12 cellular contexts compared by ENCODE assay signal in genomic region chr5:2750026-2750757, GRCh38. TPM values are rescaled to one million over a fixed set of nuclear protein-coding genes. Genes with fewer than 3 reads are reported as not detected.
DNase-seq lines count a peak whose midpoint lies in the region; ATAC-seq and TF ChIP-seq lines count a peak whose summit lies in the region.
"Had no signal": no experiment of that assay in that cellular context is flagged by ENCODE, and none has a peak within 500 bp of the region (broad histone marks: within the 10 kb centered on the region; RNA-seq: fewer than 3 reads in every experiment).

No MANE protein-coding gene starts in this region.

- ATAC-seq in activated CD8-positive, alpha-beta memory T cell treated with anti-CD3 and anti-CD28 coated beads, Interleukin-2, amount 10 ng/mL, durations not matched to agents 7 days and 5 days: no peak
- ATAC-seq in activated naive CD8-positive, alpha-beta T cell treated with anti-CD3 and anti-CD28 coated beads, Interleukin-2, amount 10 ng/mL, durations not matched to agents 7 days and 5 days (ENCODE audit: low read depth): no peak
- no peak for ATAC-seq in GM18870 (IDR thresholded peaks at IDR 0.05; ENCODE audit: unreplicated experiment)

- H3K4me1 ChIP-seq in iPS DF 6.9 (ENCODE audit: control insufficient read depth, insufficient read depth, low read length) (peaks cover 6% of the 10 kb centered on the region), stomach (peaks cover 18 to 69% (median 42%) of the 10 kb centered on the region in 4 donors)

- TF ChIP-seq POLR2A in stomach (IDR thresholded peaks at IDR 0.05): no peak

- no peaks in the 10 kb centered on the region for H3K9me3 ChIP-seq in iPS DF 6.9 (ENCODE audit: control insufficient read depth, insufficient read depth, low read length)
- no peaks in the 10 kb centered on the region for H3K9me3 ChIP-seq in stomach

- H3K4me3 ChIP-seq in iPS DF 6.9 (ENCODE audit: low read length) (peak overlapping the region; percentile 99), stomach (peak overlapping the region; percentile 48 to 68 (median 58))

- TF ChIP-seq EP300 in stomach (IDR thresholded peaks at IDR 0.05): no peak

- CTCF ChIA-PET in activated CD8-positive, alpha-beta memory T cell treated with anti-CD3 and anti-CD28 coated beads, Interleukin-2, amount 10 ng/mL, durations not matched to agents 7 days and 5 days (lab: Charles Lee): no interaction called here

- no CpG with 5 or more reads among the region's 63 CpGs for WGBS in iPS DF 6.9 (ENCODE audit: insufficient coverage, insufficient read length)
- 5 to 8% (median 5%) methylated on average over 44 to 63 of the region's 63 CpGs for WGBS in stomach, 5 donors

- intact Hi-C loops in stomach (cut with DNase I; ENCODE audit: low total_unique reads): no loop called here

- POLR2A ChIA-PET in activated naive CD8-positive, alpha-beta T cell treated with anti-CD3 and anti-CD28 coated beads, Interleukin-2, amount 10 ng/mL, durations not matched to agents 7 days and 5 days (lab: Charles Lee): no interaction called here

- H3K4me3 Mint-ChIP-seq in activated CD8-positive, alpha-beta memory T cell treated with anti-CD3 and anti-CD28 coated beads, Interleukin-2, amount 10 ng/mL, durations not matched to agents 7 days and 5 days: no peak overlapping the region
- peak overlapping the region; percentile 51 for H3K4me3 Mint-ChIP-seq in activated naive CD8-positive, alpha-beta T cell treated with anti-CD3 and anti-CD28 coated beads, Interleukin-2, amount 10 ng/mL, durations not matched to agents 7 days and 5 days

- H3K36me3 Mint-ChIP-seq in activated CD8-positive, alpha-beta memory T cell treated with anti-CD3 and anti-CD28 coated beads, Interleukin-2, amount 10 ng/mL, durations not matched to agents 7 days and 5 days: peaks cover 10% of the 10 kb centered on the region
- peaks cover 6% of the 10 kb centered on the region for H3K36me3 Mint-ChIP-seq in activated naive CD8-positive, alpha-beta T cell treated with anti-CD3 and anti-CD28 coated beads, Interleukin-2, amount 10 ng/mL, durations not matched to agents 7 days and 5 days

- H3K27me3 ChIP-seq in iPS DF 6.9 (ENCODE audit: control insufficient read depth, insufficient read depth, low read length) (peaks cover 13% of the 10 kb centered on the region), stomach (peaks cover 26 to 98% (median 72%) of the 10 kb centered on the region in 3 donors)

- H3K36me3 ChIP-seq in iPS DF 6.9 (ENCODE audit: control insufficient read depth, insufficient read depth, low read length): peaks cover 19% of the 10 kb centered on the region
- H3K36me3 ChIP-seq in stomach: no peaks in the 10 kb centered on the region

- H3K27ac ChIP-seq in iPS DF 6.9 (ENCODE audit: low read length) (no peak overlapping the region), stomach (peak overlapping the region; percentile 68 to 91 (median 87))

- H3K4me1 Mint-ChIP-seq in activated CD8-positive, alpha-beta memory T cell treated with anti-CD3 and anti-CD28 coated beads, Interleukin-2, amount 10 ng/mL, durations not matched to agents 7 days and 5 days: peaks cover 5% of the 10 kb centered on the region
- peaks cover 5% of the 10 kb centered on the region for H3K4me1 Mint-ChIP-seq in activated naive CD8-positive, alpha-beta T cell treated with anti-CD3 and anti-CD28 coated beads, Interleukin-2, amount 10 ng/mL, durations not matched to agents 7 days and 5 days

- TF ChIP-seq CTCF in stomach (IDR thresholded peaks at IDR 0.05): no peak

- peaks cover 59% of the 10 kb centered on the region for H3K27me3 Mint-ChIP-seq in activated CD8-positive, alpha-beta memory T cell treated with anti-CD3 and anti-CD28 coated beads, Interleukin-2, amount 10 ng/mL, durations not matched to agents 7 days and 5 days
- peaks cover 57% of the 10 kb centered on the region for H3K27me3 Mint-ChIP-seq in activated naive CD8-positive, alpha-beta T cell treated with anti-CD3 and anti-CD28 coated beads, Interleukin-2, amount 10 ng/mL, durations not matched to agents 7 days and 5 days

- H3K27ac Mint-ChIP-seq in activated CD8-positive, alpha-beta memory T cell treated with anti-CD3 and anti-CD28 coated beads, Interleukin-2, amount 10 ng/mL, durations not matched to agents 7 days and 5 days: peak overlapping the region; percentile 73
- H3K27ac Mint-ChIP-seq in activated naive CD8-positive, alpha-beta T cell treated with anti-CD3 and anti-CD28 coated beads, Interleukin-2, amount 10 ng/mL, durations not matched to agents 7 days and 5 days: peak overlapping the region; percentile 86

- H3K9me3 Mint-ChIP-seq in activated CD8-positive, alpha-beta memory T cell treated with anti-CD3 and anti-CD28 coated beads, Interleukin-2, amount 10 ng/mL, durations not matched to agents 7 days and 5 days (ENCODE audit: low read depth): peaks cover 4% of the 10 kb centered on the region
- H3K9me3 Mint-ChIP-seq in activated naive CD8-positive, alpha-beta T cell treated with anti-CD3 and anti-CD28 coated beads, Interleukin-2, amount 10 ng/mL, durations not matched to agents 7 days and 5 days: peaks cover 5% of the 10 kb centered on the region

- DNase-seq in activated CD8-positive, alpha-beta memory T cell treated with anti-CD3 and anti-CD28 coated beads, Interleukin-2, amount 10 ng/mL, durations not matched to agents 7 days and 5 days: peak; percentile 14
- no peak for DNase-seq in activated CD8-positive, alpha-beta memory T cell treated with anti-CD3 and anti-CD28 coated beads, Interleukin-2, amount 50 U/mL, for 4 hours
- peak; percentile 35 for DNase-seq in activated naive CD8-positive, alpha-beta T cell treated with anti-CD3 and anti-CD28 coated beads, Interleukin-2, amount 10 ng/mL, durations not matched to agents 7 days and 5 days
- DNase-seq in iPS DF 6.9 (ENCODE audit: low read depth, low spot score) (no peak), stomach (no peak), pons (ENCODE audit: low spot score) (no peak), cerebellum (ENCODE audit: low spot score) (no peak)
- DNase-seq: AML-193; stimulated activated CD4-positive, alpha-beta T cell treated with anti-CD3 and anti-CD28 coated beads, Interleukin-2, amount 100 ng/mL, for 48 hours; SW 1271 had no signal

RNA-seq across cellular contexts. Expression of gene IRX2, which starts 1.3 kb away (rescaled TPM):
- not detected for total RNA-seq in activated CD8-positive, alpha-beta memory T cell treated with anti-CD3 and anti-CD28 coated beads, Interleukin-2, amount 10 ng/mL, durations not matched to agents 7 days and 5 days
- total RNA-seq in activated naive CD8-positive, alpha-beta T cell treated with anti-CD3 and anti-CD28 coated beads, Interleukin-2, amount 10 ng/mL, durations not matched to agents 7 days and 5 days: not detected
- total RNA-seq in stomach (100 to 1,000 TPM in 1 of 5 donors, 10 to 100 TPM in 2, 1 to 10 TPM in 1, not detected in 1; 7.0 to 143 (median 40.7) TPM), cerebellum (17.6 TPM)
- 1 to 10 TPM; 7.0 to 8.6 (median 8.2) TPM for polyA plus RNA-seq in stomach
- total RNA-seq: liver had no signal
- polyA plus RNA-seq: liver had no signal

Comparison
In these comparisons a context has a peak if more than half of its experiments do, and no peak if none do; other contexts are left out.
1. DNase-seq: peak in activated CD8-positive, alpha-beta memory T cell treated with anti-CD3 and anti-CD28 coated beads, Interleukin-2, amount 10 ng/mL, durations not matched to agents 7 days and 5 days (single experiment) and activated naive CD8-positive, alpha-beta T cell treated with anti-CD3 and anti-CD28 coated beads, Interleukin-2, amount 10 ng/mL, durations not matched to agents 7 days and 5 days (single experiment); none in activated CD8-positive, alpha-beta memory T cell treated with anti-CD3 and anti-CD28 coated beads, Interleukin-2, amount 50 U/mL, for 4 hours (single experiment), iPS DF 6.9 (single experiment), stomach (single experiment), pons (single experiment) and cerebellum (single experiment).